Comparison of ENCODE assay signal across 16 cellular contexts in genomic region chr17:74935585-74936469, GRCh38. TPM values are rescaled to one million over a fixed set of nuclear protein-coding genes. Genes with fewer than 3 reads are reported as not detected.
DNase-seq lines count a peak whose midpoint lies in the region; ATAC-seq, FAIRE-seq and TF ChIP-seq lines count a peak whose summit lies in the region.
"Had no signal": no experiment of that assay in that cellular context is flagged by ENCODE, and none has a peak within 500 bp of the region (broad histone marks: within the 10 kb centered on the region; RNA-seq: fewer than 3 reads in every experiment).

Gene OTOP3, plus strand, starts transcription at chr17:74935898. Its CDS starts 24 bp downstream, at chr17:74935922.

- no peaks in the 10 kb centered on the region for H3K36me3 Mint-ChIP-seq in brain

- H3K4me1 Mint-ChIP-seq in brain, result no peaks in the 10 kb centered on the region
- H3K4me1 Mint-ChIP-seq: nephron had no signal

- DNase-seq in D721Med (ENCODE audit: insufficient read length, low spot score), result peak; percentile 96
- peak; percentile 66 for DNase-seq in NCI-H146 treated with DMSO at 0.1 percent for 48 hours (lab: John Stamatoyannopoulos, UW; ENCODE audit: unreplicated experiment)
- DNase-seq in left lobe of liver (ENCODE audit: low spot score), result no peak
- DNase-seq in effector CD4-positive, alpha-beta T cell, result no peak
- DNase-seq in omental fat pad (ENCODE audit: low spot score), result no peak
- no peak for DNase-seq in SIG-M5 treated with dmso at 0.1 percent for 504 hours (lab: John Stamatoyannopoulos, UW; ENCODE audit: unreplicated experiment)
- DNase-seq in activated CD4-positive, alpha-beta T cell treated with anti-CD3 and anti-CD28 coated beads for 1 hour, result no peak
- DNase-seq: activated CD4-positive, CD25-positive, alpha-beta regulatory T cell; C1 segment of cervical spinal cord; foreskin melanocyte; GF-D8 had no signal

- no peak within 1 kb of the TSS for H3K27ac Mint-ChIP-seq in brain
- H3K27ac Mint-ChIP-seq: nephron had no signal

- no peak for FAIRE-seq in D721Med (lab: Jason Lieb, UNC)

- H3K9me3 Mint-ChIP-seq in brain, result peaks cover 0 to 7% (median 0%) of the 10 kb centered on the region in 5 experiments
- H3K9me3 Mint-ChIP-seq: nephron had no signal

- ATAC-seq in left lobe of liver (peak; percentile 34), omental fat pad (ENCODE audit: low FRiP score) (no peak)

- peak within 1 kb of the TSS in 3 of 5 experiments; percentile 39 to 60 (median 54) for H3K4me3 Mint-ChIP-seq in brain
- H3K4me3 Mint-ChIP-seq: nephron had no signal

- TF ChIP-seq CTCF in D721Med (IDR thresholded peaks at IDR 0.05; ENCODE audit: insufficient read depth, missing control alignments) (no peak), brain (conservative IDR thresholded peaks at IDR 0.05) (no peak), omental fat pad (IDR thresholded peaks at IDR 0.05) (no peak)

- peaks cover 98% of the 10 kb centered on the region for H3K27me3 Mint-ChIP-seq in brain

RNA-seq across cellular contexts. Expression of gene OTOP3, which starts in this region (rescaled TPM):
- polyA plus RNA-seq in brain (ENCODE audit: insufficient read depth, low read depth, low replicate concordance), result not detected
- total RNA-seq in left lobe of liver (not detected), omental fat pad (not detected)
- total RNA-seq: ascending aorta, skeletal muscle tissue, subcutaneous adipose tissue had no signal

Comparison
In these comparisons a context has a peak if more than half of its experiments do, and no peak if none do; other contexts are left out.
1. Peak in ATAC-seq in left lobe of liver; RNA of the gene not detected or under 1 TPM.
2. DNase-seq: peak in D721Med (single experiment) and NCI-H146 treated with DMSO at 0.1 percent for 48 hours (single experiment); none in left lobe of liver (single experiment), effector CD4-positive, alpha-beta T cell (single experiment), omental fat pad (single experiment), SIG-M5 treated with dmso at 0.1 percent for 504 hours (single experiment) and activated CD4-positive, alpha-beta T cell treated with anti-CD3 and anti-CD28 coated beads for 1 hour (single experiment).